In genomic region chr7:139088268-139088667, GRCh38 we compare ENCODE assay signal across 24 cellular contexts. TPM values are rescaled to one million over a fixed set of nuclear protein-coding genes. Genes with fewer than 3 reads are reported as not detected.
A peak's percentile ranks its signal among the peaks of the same experiment; 100 is the strongest.
DNase-seq lines count a peak whose midpoint lies in the region; ATAC-seq lines count a peak whose summit lies in the region.
"Had no signal": no experiment of that assay in that cellular context is flagged by ENCODE, and none has a peak within 500 bp of the region (broad histone marks: within the 10 kb centered on the region; RNA-seq: fewer than 3 reads in every experiment).

No MANE protein-coding gene starts in this region.

- H3K9me3 ChIP-seq in CD8-positive, alpha-beta memory T cell (ENCODE audit: low read length) = no peaks in the 10 kb centered on the region
- H3K9me3 ChIP-seq: breast epithelium, colonic mucosa, neutrophil, SJCRH30 had no signal

- no peak overlapping the region for H3K27ac ChIP-seq in CD8-positive, alpha-beta memory T cell (ENCODE audit: low read depth, low read length)
- H3K27ac ChIP-seq: BLaER1, breast epithelium, colonic mucosa, foreskin keratinocyte, heart right ventricle, neutrophil, SJCRH30, WERI-Rb-1 had no signal

- peak overlapping the region; percentile 22 for H3K4me3 Mint-ChIP-seq in activated CD8-positive, alpha-beta memory T cell treated with anti-CD3 and anti-CD28 coated beads, Interleukin-2, amount 10 ng/mL, durations not matched to agents 7 days and 5 days
- H3K4me3 Mint-ChIP-seq in CD8-positive, alpha-beta memory T cell = peak overlapping the region in 4 of 7 donors; percentile 8 to 53 (median 38)
- H3K4me3 Mint-ChIP-seq in activated naive CD8-positive, alpha-beta T cell = peak overlapping the region; percentile 50
- H3K4me3 Mint-ChIP-seq in natural killer cell treated with Interleukin-12 subunit alpha and Interleukin-12 subunit beta and Interleukin-15 and Interleukin-18, amount 100 ng/mL, for 72 hours = peak overlapping the region; percentile 39

- no peaks in the 10 kb centered on the region for H3K27me3 Mint-ChIP-seq in activated CD8-positive, alpha-beta memory T cell treated with anti-CD3 and anti-CD28 coated beads, Interleukin-2, amount 10 ng/mL, durations not matched to agents 7 days and 5 days
- no peaks in the 10 kb centered on the region for H3K27me3 Mint-ChIP-seq in CD8-positive, alpha-beta memory T cell
- no peaks in the 10 kb centered on the region for H3K27me3 Mint-ChIP-seq in activated naive CD8-positive, alpha-beta T cell
- no peaks in the 10 kb centered on the region for H3K27me3 Mint-ChIP-seq in natural killer cell treated with Interleukin-12 subunit alpha and Interleukin-12 subunit beta and Interleukin-15 and Interleukin-18, amount 100 ng/mL, for 72 hours
- H3K27me3 Mint-ChIP-seq: progenitor cell of endocrine pancreas had no signal

- peak overlapping the region; percentile 64 for H3K27ac Mint-ChIP-seq in activated CD8-positive, alpha-beta memory T cell treated with anti-CD3 and anti-CD28 coated beads, Interleukin-2, amount 10 ng/mL, durations not matched to agents 7 days and 5 days
- peak overlapping the region in 7 of 8 donors; percentile 51 to 84 (median 77) for H3K27ac Mint-ChIP-seq in CD8-positive, alpha-beta memory T cell
- H3K27ac Mint-ChIP-seq in activated naive CD8-positive, alpha-beta T cell = peak overlapping the region; percentile 84
- H3K27ac Mint-ChIP-seq in natural killer cell treated with Interleukin-12 subunit alpha and Interleukin-12 subunit beta and Interleukin-15 and Interleukin-18, amount 100 ng/mL, for 72 hours = peak overlapping the region; percentile 69 to 81
- H3K27ac Mint-ChIP-seq: progenitor cell of endocrine pancreas had no signal

- no peak overlapping the region for H3K4me3 ChIP-seq in CD8-positive, alpha-beta memory T cell (ENCODE audit: low read length)
- H3K4me3 ChIP-seq: BLaER1, breast epithelium, colonic mucosa, heart right ventricle, SJCRH30 had no signal

- H3K4me1 Mint-ChIP-seq in activated CD8-positive, alpha-beta memory T cell treated with anti-CD3 and anti-CD28 coated beads, Interleukin-2, amount 10 ng/mL, durations not matched to agents 7 days and 5 days = peaks cover 87% of the 10 kb centered on the region
- peaks cover 80 to 96% (median 93%) of the 10 kb centered on the region in 3 donors for H3K4me1 Mint-ChIP-seq in CD8-positive, alpha-beta memory T cell
- peaks cover 87% of the 10 kb centered on the region for H3K4me1 Mint-ChIP-seq in activated naive CD8-positive, alpha-beta T cell (ENCODE audit: low read depth)
- peaks cover 71 to 80% of the 10 kb centered on the region in 2 donors for H3K4me1 Mint-ChIP-seq in natural killer cell treated with Interleukin-12 subunit alpha and Interleukin-12 subunit beta and Interleukin-15 and Interleukin-18, amount 100 ng/mL, for 72 hours (ENCODE audit: low read depth in 2 of 2)

- H3K27me3 ChIP-seq in CD8-positive, alpha-beta memory T cell (ENCODE audit: insufficient read depth, low read length, poor library complexity, severe bottlenecking) = no peaks in the 10 kb centered on the region
- H3K27me3 ChIP-seq: BLaER1, breast epithelium, colonic mucosa, foreskin keratinocyte, heart right ventricle, neutrophil, SJCRH30 had no signal

- no peak for ATAC-seq in activated CD8-positive, alpha-beta memory T cell treated with anti-CD3 and anti-CD28 coated beads, Interleukin-2, amount 10 ng/mL, durations not matched to agents 7 days and 5 days
- no peak for ATAC-seq in natural killer cell treated with Interleukin-12 subunit alpha and Interleukin-12 subunit beta and Interleukin-15 and Interleukin-18, amount 100 ng/mL, for 72 hours
- ATAC-seq in GM21367 (IDR thresholded peaks at IDR 0.05; ENCODE audit: unreplicated experiment) = no peak
- ATAC-seq: esophagus mucosa, foreskin keratinocyte, heart right ventricle had no signal

- H3K36me3 Mint-ChIP-seq in activated CD8-positive, alpha-beta memory T cell treated with anti-CD3 and anti-CD28 coated beads, Interleukin-2, amount 10 ng/mL, durations not matched to agents 7 days and 5 days = peaks cover 88% of the 10 kb centered on the region
- H3K36me3 Mint-ChIP-seq in CD8-positive, alpha-beta memory T cell = peaks cover 25 to 86% (median 44%) of the 10 kb centered on the region in 3 donors
- H3K36me3 Mint-ChIP-seq in activated naive CD8-positive, alpha-beta T cell = peaks cover 39% of the 10 kb centered on the region
- H3K36me3 Mint-ChIP-seq in natural killer cell treated with Interleukin-12 subunit alpha and Interleukin-12 subunit beta and Interleukin-15 and Interleukin-18, amount 100 ng/mL, for 72 hours = peaks cover 56% of the 10 kb centered on the region

- H3K4me1 ChIP-seq in CD8-positive, alpha-beta memory T cell (ENCODE audit: insufficient read depth, low read length) = peaks cover 85% of the 10 kb centered on the region
- H3K4me1 ChIP-seq: breast epithelium, colonic mucosa, foreskin keratinocyte, SJCRH30 had no signal

- DNase-seq in activated CD8-positive, alpha-beta memory T cell treated with anti-CD3 and anti-CD28 coated beads, Interleukin-2, amount 10 ng/mL, durations not matched to agents 7 days and 5 days = no peak
- DNase-seq in activated CD8-positive, alpha-beta memory T cell treated with anti-CD3 and anti-CD28 coated beads, Interleukin-2, amount 50 U/mL, for 4 hours = no peak
- no peak for DNase-seq in CD8-positive, alpha-beta memory T cell
- DNase-seq in natural killer cell treated with Interleukin-12 subunit alpha and Interleukin-12 subunit beta and Interleukin-15 and Interleukin-18, amount 100 ng/mL, for 72 hours (ENCODE audit: low spot score) = no peak
- no peak for DNase-seq in NCI-H146 treated with DMSO at 0.1 percent for 48 hours (lab: John Stamatoyannopoulos, UW; ENCODE audit: unreplicated experiment)
- DNase-seq in stimulated activated CD4-positive, alpha-beta T cell treated with anti-CD3 and anti-CD28 coated beads, Interleukin-1b, Interleukin-23, amount 100 ng/mL, for 48 hours = no peak
- DNase-seq: ACHN; colonic mucosa; effector memory CD4-positive, alpha-beta T cell; foreskin keratinocyte; heart right ventricle; Kasumi-1; MV-4-11; NCI-H1694 treated with DMSO at 0.1 percent for 48 hours; NCI-H526 treated with DMSO at 0.1 percent for 48 hours; SJCRH30; WERI-Rb-1 had no signal

- H3K9me3 Mint-ChIP-seq in activated CD8-positive, alpha-beta memory T cell treated with anti-CD3 and anti-CD28 coated beads, Interleukin-2, amount 10 ng/mL, durations not matched to agents 7 days and 5 days (ENCODE audit: low read depth) = peaks cover 6% of the 10 kb centered on the region
- peaks cover 0 to 8% (median 2%) of the 10 kb centered on the region in 5 donors for H3K9me3 Mint-ChIP-seq in CD8-positive, alpha-beta memory T cell
- H3K9me3 Mint-ChIP-seq in activated naive CD8-positive, alpha-beta T cell (ENCODE audit: low read depth) = peaks cover 5% of the 10 kb centered on the region
- H3K9me3 Mint-ChIP-seq in natural killer cell treated with Interleukin-12 subunit alpha and Interleukin-12 subunit beta and Interleukin-15 and Interleukin-18, amount 100 ng/mL, for 72 hours = peaks cover 9% of the 10 kb centered on the region

- peaks cover 61% of the 10 kb centered on the region for H3K36me3 ChIP-seq in CD8-positive, alpha-beta memory T cell (ENCODE audit: insufficient read depth, low read length)
- H3K36me3 ChIP-seq: SJCRH30 had no signal

- POLR2A ChIA-PET in CD8-positive, alpha-beta memory T cell (lab: Charles Lee) = interaction anchor here (0.5 to 0.6 kb wide), 2 partner anchors 10 to 30 kb away, joined by 3 to 4 read pairs; no protein-coding TSS in a partner anchor

- CTCF ChIA-PET in activated CD8-positive, alpha-beta memory T cell treated with anti-CD3 and anti-CD28 coated beads, Interleukin-2, amount 10 ng/mL, durations not matched to agents 7 days and 5 days (lab: Charles Lee) = interaction anchor here (0.6 to 3.9 kb wide), 6 partner anchors 13 to 46 kb away, joined by 3 to 21 read pairs (median 3); a partner anchor contains a TSS
- CTCF ChIA-PET in CD8-positive, alpha-beta memory T cell (lab: Charles Lee) = interaction anchor here (0.9 to 3.2 kb wide), 2 partner anchors 10 to 12 kb away, joined by 5 to 27 read pairs; no protein-coding TSS in a partner anchor

RNA-seq across cellular contexts. Expression of gene ZC3HAV1, which starts 21.3 kb away (rescaled TPM):
- total RNA-seq in activated CD8-positive, alpha-beta memory T cell treated with anti-CD3 and anti-CD28 coated beads, Interleukin-2, amount 10 ng/mL, durations not matched to agents 7 days and 5 days = 100 to 1,000 TPM; 125 to 139 TPM
- total RNA-seq in CD8-positive, alpha-beta memory T cell = 10 to 100 TPM; 89.9 to 92.8 TPM
- 153 TPM for polyA plus RNA-seq in CD8-positive, alpha-beta memory T cell
- total RNA-seq in natural killer cell treated with Interleukin-12 subunit alpha and Interleukin-12 subunit beta and Interleukin-15 and Interleukin-18, amount 100 ng/mL, for 72 hours = 100 to 1,000 TPM in 1 of 2 donors, 10 to 100 TPM in 1; 88.2 to 104 TPM

RNA-seq across cellular contexts. Expression of gene ZC3HAV1L, which starts 52.4 kb away (rescaled TPM):
- total RNA-seq in activated CD8-positive, alpha-beta memory T cell treated with anti-CD3 and anti-CD28 coated beads, Interleukin-2, amount 10 ng/mL, durations not matched to agents 7 days and 5 days = 10 to 100 TPM; 15.7 to 17.9 TPM
- 10 to 100 TPM; 12.6 to 13.6 TPM for total RNA-seq in CD8-positive, alpha-beta memory T cell
- 1.1 TPM for polyA plus RNA-seq in CD8-positive, alpha-beta memory T cell
- 1 to 10 TPM; 3.7 to 8.7 TPM for total RNA-seq in natural killer cell treated with Interleukin-12 subunit alpha and Interleukin-12 subunit beta and Interleukin-15 and Interleukin-18, amount 100 ng/mL, for 72 hours
